Comparison of ENCODE assay signal across 1 cellular context in the genomic region with DNA sequence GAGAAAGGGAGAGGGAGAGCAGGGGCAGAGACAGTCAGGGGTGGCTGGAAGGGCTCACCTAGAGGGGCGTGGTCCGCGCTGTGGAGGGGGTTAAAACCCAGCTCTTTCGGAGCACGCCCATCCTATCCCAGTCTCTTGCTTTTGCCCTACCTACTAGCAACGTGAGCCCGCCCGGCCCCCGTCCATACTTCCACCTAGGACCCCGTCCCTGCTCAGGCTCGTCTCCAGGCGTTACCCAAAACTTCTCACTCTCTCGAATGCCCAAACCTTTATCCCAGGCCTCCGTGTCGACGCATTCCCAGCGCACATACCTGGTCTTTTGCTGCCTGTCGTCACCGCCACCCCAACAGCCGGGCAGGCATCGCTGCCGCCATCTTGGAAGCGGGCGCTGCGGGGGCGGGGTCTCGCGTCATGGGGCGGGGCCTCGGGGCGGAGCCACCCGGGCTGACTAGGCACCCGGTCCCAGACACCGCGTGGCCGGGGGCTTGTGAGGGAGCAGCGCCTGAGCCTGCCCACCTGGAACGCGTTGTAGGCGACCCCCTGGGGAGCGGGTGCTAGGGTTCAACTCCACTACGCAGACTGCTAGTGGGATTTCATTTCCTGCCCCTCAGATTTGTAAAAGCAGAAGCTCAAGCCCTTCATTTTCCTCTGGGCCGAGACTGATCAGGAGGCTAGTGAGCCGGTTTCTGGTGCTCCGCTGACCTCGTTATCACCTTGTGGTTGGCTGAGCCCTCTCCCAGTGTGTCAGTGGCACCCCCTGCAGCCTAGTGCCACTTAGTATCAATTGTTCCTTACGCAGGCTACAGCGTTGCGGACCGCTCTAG.
TF ChIP-seq lines count a peak whose summit lies in the region.

A gene (minus strand): TSS at position 396 of the 824 bp plus-strand sequence. CDS start 1,447 bp downstream, outside the sequence.

TF ChIP-seq in K562, 482 proteins besides CTCF, POLR2A, EP300 and RAD21 (continued from another document):
- TF ChIP-seq, protein P1, sequence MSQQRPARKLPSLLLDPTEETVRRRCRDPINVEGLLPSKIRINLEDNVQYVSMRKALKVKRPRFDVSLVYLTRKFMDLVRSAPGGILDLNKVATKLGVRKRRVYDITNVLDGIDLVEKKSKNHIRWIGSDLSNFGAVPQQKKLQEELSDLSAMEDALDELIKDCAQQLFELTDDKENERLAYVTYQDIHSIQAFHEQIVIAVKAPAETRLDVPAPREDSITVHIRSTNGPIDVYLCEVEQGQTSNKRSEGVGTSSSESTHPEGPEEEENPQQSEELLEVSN (IDR thresholded peaks at IDR 0.05; ENCODE audit: borderline replicate concordance in 1 of 2, extremely low read depth in 1 of 2, insufficient read depth in 1 of 2, insufficient read length in 1 of 2, low read depth in 1 of 2, low read length in 1 of 2, poor library complexity in 1 of 2, severe bottlenecking in 1 of 2), result peak; percentile 85 to 91
- TF ChIP-seq, protein P2, sequence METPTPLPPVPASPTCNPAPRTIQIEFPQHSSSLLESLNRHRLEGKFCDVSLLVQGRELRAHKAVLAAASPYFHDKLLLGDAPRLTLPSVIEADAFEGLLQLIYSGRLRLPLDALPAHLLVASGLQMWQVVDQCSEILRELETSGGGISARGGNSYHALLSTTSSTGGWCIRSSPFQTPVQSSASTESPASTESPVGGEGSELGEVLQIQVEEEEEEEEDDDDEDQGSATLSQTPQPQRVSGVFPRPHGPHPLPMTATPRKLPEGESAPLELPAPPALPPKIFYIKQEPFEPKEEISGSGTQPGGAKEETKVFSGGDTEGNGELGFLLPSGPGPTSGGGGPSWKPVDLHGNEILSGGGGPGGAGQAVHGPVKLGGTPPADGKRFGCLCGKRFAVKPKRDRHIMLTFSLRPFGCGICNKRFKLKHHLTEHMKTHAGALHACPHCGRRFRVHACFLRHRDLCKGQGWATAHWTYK (CRISPR knock-in tag; IDR thresholded peaks at IDR 0.05), result 0 out of 2 replicates have a peak, but pooled peaks have one; percentile 43
- no peak for TF ChIP-seq RBM34 (IDR thresholded peaks at IDR 0.05; ENCODE audit: borderline replicate concordance, insufficient read depth, low read length)
- no peak for TF ChIP-seq HNRNPH1 (optimal IDR thresholded peaks at IDR 0.05; ENCODE audit: low read depth, low read length)
- TF ChIP-seq, protein P3, sequence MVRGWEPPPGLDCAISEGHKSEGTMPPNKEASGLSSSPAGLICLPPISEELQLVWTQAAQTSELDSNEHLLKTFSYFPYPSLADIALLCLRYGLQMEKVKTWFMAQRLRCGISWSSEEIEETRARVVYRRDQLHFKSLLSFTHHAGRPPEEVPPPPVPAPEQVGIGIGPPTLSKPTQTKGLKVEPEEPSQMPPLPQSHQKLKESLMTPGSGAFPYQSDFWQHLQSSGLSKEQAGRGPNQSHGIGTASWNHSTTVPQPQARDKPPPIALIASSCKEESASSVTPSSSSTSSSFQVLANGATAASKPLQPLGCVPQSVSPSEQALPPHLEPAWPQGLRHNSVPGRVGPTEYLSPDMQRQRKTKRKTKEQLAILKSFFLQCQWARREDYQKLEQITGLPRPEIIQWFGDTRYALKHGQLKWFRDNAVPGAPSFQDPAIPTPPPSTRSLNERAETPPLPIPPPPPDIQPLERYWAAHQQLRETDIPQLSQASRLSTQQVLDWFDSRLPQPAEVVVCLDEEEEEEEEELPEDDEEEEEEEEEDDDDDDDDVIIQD (CRISPR knock-in tag; IDR thresholded peaks at IDR 0.05), result no peak
- TF ChIP-seq, protein P4, sequence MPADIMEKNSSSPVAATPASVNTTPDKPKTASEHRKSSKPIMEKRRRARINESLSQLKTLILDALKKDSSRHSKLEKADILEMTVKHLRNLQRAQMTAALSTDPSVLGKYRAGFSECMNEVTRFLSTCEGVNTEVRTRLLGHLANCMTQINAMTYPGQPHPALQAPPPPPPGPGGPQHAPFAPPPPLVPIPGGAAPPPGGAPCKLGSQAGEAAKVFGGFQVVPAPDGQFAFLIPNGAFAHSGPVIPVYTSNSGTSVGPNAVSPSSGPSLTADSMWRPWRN (IDR thresholded peaks at IDR 0.05; ENCODE audit: low read depth), result no peak
- no peak for TF ChIP-seq KLF10 (CRISPR knock-in tag; IDR thresholded peaks at IDR 0.05)
- TF ChIP-seq CEBPG (CRISPR knock-in tag; IDR thresholded peaks at IDR 0.05), result no peak
- no peak for TF ChIP-seq CEBPG (tag; conservative IDR thresholded peaks at IDR 0.05 in 1 of 2, IDR thresholded peaks at IDR 0.05 in 1 of 2)
- peak; percentile 97; the same call in 1 of the 2 replicates for TF ChIP-seq PHF8 (IDR thresholded peaks at IDR 0.05; ENCODE audit: borderline replicate concordance, low read length)
- TF ChIP-seq, protein P5, sequence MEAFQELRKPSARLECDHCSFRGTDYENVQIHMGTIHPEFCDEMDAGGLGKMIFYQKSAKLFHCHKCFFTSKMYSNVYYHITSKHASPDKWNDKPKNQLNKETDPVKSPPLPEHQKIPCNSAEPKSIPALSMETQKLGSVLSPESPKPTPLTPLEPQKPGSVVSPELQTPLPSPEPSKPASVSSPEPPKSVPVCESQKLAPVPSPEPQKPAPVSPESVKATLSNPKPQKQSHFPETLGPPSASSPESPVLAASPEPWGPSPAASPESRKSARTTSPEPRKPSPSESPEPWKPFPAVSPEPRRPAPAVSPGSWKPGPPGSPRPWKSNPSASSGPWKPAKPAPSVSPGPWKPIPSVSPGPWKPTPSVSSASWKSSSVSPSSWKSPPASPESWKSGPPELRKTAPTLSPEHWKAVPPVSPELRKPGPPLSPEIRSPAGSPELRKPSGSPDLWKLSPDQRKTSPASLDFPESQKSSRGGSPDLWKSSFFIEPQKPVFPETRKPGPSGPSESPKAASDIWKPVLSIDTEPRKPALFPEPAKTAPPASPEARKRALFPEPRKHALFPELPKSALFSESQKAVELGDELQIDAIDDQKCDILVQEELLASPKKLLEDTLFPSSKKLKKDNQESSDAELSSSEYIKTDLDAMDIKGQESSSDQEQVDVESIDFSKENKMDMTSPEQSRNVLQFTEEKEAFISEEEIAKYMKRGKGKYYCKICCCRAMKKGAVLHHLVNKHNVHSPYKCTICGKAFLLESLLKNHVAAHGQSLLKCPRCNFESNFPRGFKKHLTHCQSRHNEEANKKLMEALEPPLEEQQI (IDR thresholded peaks at IDR 0.05), result no peak
- peak; percentile 90 for TF ChIP-seq ZNF134 (CRISPR knock-in tag; conservative IDR thresholded peaks at IDR 0.05)
